Comparison of ENCODE assay signal across 8 cellular contexts in the genomic region with DNA sequence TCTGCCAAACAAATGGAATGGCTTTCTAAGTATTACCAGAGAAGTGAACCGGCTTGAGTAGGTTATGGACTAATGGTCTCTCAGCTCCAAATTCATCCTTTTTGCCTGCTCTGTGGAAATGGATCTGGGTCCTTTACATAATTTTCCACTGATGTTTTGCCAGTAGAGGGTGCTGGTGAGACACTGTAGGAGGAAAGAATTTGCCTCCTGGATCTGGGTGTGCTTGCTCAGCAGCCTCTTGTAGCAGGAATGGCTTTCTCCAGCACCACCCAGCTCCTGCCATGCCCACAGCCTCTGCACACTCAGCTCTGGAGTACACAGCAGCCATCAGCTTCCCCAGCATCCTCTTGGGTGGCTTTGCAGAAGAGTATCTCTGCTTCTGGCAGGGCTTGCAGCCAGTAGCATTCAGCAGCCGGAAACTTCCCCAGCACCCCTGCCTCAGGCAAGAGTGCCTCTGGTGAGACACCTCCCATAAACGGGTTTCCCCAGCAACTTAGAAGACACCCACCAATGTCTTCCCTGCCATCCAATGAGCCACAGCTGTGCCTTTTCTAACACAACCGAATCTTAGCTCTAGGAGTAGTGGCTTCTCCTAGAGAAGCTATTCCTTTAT.
DNase-seq lines count a peak whose midpoint lies in the region; ATAC-seq and TF ChIP-seq lines count a peak whose summit lies in the region.

No MANE protein-coding gene starts in this region.

- no peak overlapping the region for H3K27ac ChIP-seq in neural progenitor cell

- H3K79me2 ChIP-seq in neural progenitor cell (ENCODE audit: low read depth), result no peaks in the 10 kb centered on the region

- DNase-seq in AG09309 (ENCODE audit: low read depth) (peak; percentile 2), GM13977 (ENCODE audit: low spot score) (peak; percentile 59), NCI-H460 (ENCODE audit: extremely low read depth, low read depth) (peak; percentile 34), T47D (ENCODE audit: low read depth in 1 of 2, low spot score in 1 of 2) (peak; percentile 44 to 79), neural progenitor cell (ENCODE audit: low spot score) (peak; percentile 64)
- DNase-seq in activated naive CD4-positive, alpha-beta T cell (lab: John Stamatoyannopoulos, UW), result no peak

- H3K27me3 ChIP-seq in neural progenitor cell, result no peaks in the 10 kb centered on the region

- no peaks in the 10 kb centered on the region for H3K9me3 ChIP-seq in neural progenitor cell (ENCODE audit: low read depth)

- no peaks in the 10 kb centered on the region for H3K4me1 Mint-ChIP-seq in neural progenitor cell

- no peak overlapping the region for H3K4me2 ChIP-seq in neural progenitor cell

- H3K9me3 Mint-ChIP-seq in neural progenitor cell, result peaks cover 3% of the 10 kb centered on the region

- no peak overlapping the region for H3K9ac ChIP-seq in neural progenitor cell

- no peaks in the 10 kb centered on the region for H3K4me1 ChIP-seq in neural progenitor cell

- in situ Hi-C loops in GM13977 (cut with MboI; ENCODE audit: low pct_unique_long_range_greater_than_20kb, low sequenced_read_pairs, unreplicated experiment) (no loop called here), T47D (cut with HindIII; ENCODE audit: low pct_unique_long_range_greater_than_20kb, low sequenced_read_pairs) (no loop called here)

- no peak overlapping the region for H3K27ac Mint-ChIP-seq in neural progenitor cell

- H3K4me3 ChIP-seq in AG09309 (ENCODE audit: control insufficient read depth, low read depth, low read length) (no peak overlapping the region), neural progenitor cell (no peak overlapping the region)

- peaks cover 2% of the 10 kb centered on the region for H3K27me3 Mint-ChIP-seq in neural progenitor cell (ENCODE audit: insufficient read depth, low read depth)

- no peaks in the 10 kb centered on the region for H3F3A ChIP-seq in neural progenitor cell (ENCODE audit: low read depth)

- ATAC-seq in GM21515 (IDR thresholded peaks at IDR 0.05; ENCODE audit: unreplicated experiment) (no peak), HG03196 (IDR thresholded peaks at IDR 0.05; ENCODE audit: unreplicated experiment) (no peak)

- TF ChIP-seq CTCF in AG09309 (IDR thresholded peaks at IDR 0.05; ENCODE audit: control insufficient read depth, insufficient read depth, low read depth, low read length, missing control alignments), result peak; percentile 65
- peak; percentile 66 for TF ChIP-seq CTCF in GM13977 (IDR thresholded peaks at IDR 0.05; ENCODE audit: extremely low read depth, insufficient read depth, missing control alignments)
- peak; percentile 61 for TF ChIP-seq CTCF in neural progenitor cell (IDR thresholded peaks at IDR 0.05)

- H2AFZ ChIP-seq in neural progenitor cell (replicated peaks), result no peak overlapping the region

- H3K4me3 Mint-ChIP-seq in neural progenitor cell, result no peak overlapping the region

- H3K36me3 Mint-ChIP-seq in neural progenitor cell, result no peaks in the 10 kb centered on the region

- no peaks in the 10 kb centered on the region for H4K20me1 ChIP-seq in neural progenitor cell (ENCODE audit: low read depth)

- no peaks in the 10 kb centered on the region for H3K36me3 ChIP-seq in neural progenitor cell

Comparison
In these comparisons a context has a peak if more than half of its experiments do, and no peak if none do; other contexts are left out.
1. DNase-seq: peak in AG09309 (single experiment), GM13977 (single experiment), NCI-H460 (single experiment), T47D (2 of 2) and neural progenitor cell (single experiment); none in activated naive CD4-positive, alpha-beta T cell (0 of 4).
2. Peak in every context shown above with its lines, with median percentiles within 50 percentile points of each other: CTCF ChIP-seq.